2 cellular contexts compared by ENCODE assay signal in genomic region chr9:123131258-123131657, GRCh38.
A peak's percentile ranks its signal among the peaks of the same experiment; 100 is the strongest.
TF ChIP-seq lines count a peak whose summit lies in the region.

No MANE protein-coding gene starts in this region.

TF ChIP-seq in Ishikawa, 13 proteins besides CTCF, POLR2A, EP300 and RAD21 (continued from another document):
- peak; percentile 49; the same call in 1 of the 2 replicates for TF ChIP-seq TEAD4 (IDR thresholded peaks at IDR 0.05)
- no peak for TF ChIP-seq FOXM1 (IDR thresholded peaks at IDR 0.05; ENCODE audit: borderline replicate concordance, low read depth)

TF ChIP-seq in H1, 55 proteins besides CTCF, POLR2A, EP300 and RAD21:
- TF ChIP-seq TEAD4 (IDR thresholded peaks at IDR 0.05; ENCODE audit: low read depth, low read length) (0 out of 2 replicates have a peak, but pooled peaks have one; percentile 36), PHF8 (conservative IDR thresholded peaks at IDR 0.05; ENCODE audit: low read depth, low read length) (no peak)
